ENCODE assay signal across 8 cellular contexts in the genomic region with DNA sequence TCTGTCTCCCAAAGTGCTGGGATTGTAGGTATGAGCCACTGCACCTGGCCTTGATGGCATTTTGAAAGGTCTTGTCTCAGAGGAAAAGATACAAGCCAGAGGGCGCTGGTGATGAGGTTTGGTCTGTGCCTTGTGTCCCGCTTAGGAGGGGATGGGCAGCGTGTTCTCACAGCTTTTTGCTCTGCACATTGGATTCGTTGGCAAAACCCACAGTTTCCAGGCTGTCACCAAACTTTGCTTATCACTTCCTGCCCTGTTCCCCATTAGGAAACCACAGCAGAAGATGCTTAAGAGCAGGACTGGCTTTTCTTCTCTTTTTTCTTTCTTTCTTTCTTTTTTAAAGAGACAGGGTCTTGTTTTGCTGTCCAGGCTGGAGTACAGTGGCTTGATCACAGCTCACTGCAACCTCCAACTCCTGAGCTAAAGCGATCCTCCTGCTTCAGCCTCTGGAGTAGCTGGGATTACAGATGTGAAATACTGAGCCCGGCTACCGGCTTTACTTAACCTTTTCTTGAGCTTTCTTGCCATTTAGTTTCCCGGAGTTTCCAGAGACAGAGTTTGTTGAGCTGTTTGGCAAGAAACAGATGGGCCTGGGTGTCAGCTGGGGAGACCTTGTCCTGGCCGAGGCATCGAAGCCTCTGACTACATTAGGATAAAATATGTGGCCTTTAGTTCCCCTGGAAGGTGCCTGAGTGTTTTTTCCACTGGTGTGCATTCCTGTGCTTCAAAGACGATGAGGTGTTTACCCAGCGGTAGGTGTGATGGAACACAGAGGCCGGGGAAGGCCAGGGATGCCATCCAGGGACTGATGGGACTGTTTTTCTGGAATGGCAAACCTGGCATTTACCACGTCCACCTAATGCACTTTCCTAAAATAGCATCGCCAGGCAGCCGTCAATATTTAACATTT.
DNase-seq lines count a peak whose midpoint lies in the region; ATAC-seq, FAIRE-seq and TF ChIP-seq lines count a peak whose summit lies in the region.

No MANE protein-coding gene starts in this region.

- H2AFZ ChIP-seq in OCI-LY7 (ENCODE audit: low read length) (no peak overlapping the region), H1 (ENCODE audit: low read length) (no peak overlapping the region)

- no peak overlapping the region for H2BK15ac ChIP-seq in H1 (ENCODE audit: low read length)

- H2BK120ac ChIP-seq in H1 (replicated peaks; ENCODE audit: low read depth, low read length), result no peak overlapping the region

- peak; percentile 72 for TF ChIP-seq CTCF in OCI-LY7 (conservative IDR thresholded peaks at IDR 0.05; ENCODE audit: low read length)
- TF ChIP-seq CTCF in H1 (IDR thresholded peaks at IDR 0.05; ENCODE audit: control extremely low read depth in 1 of 3, insufficient read depth in 1 of 3, low read depth in 1 of 3, low read length in 3 of 3), result peak; percentile 16 to 23 (median 23); a peak in 3 of 4 replicates
- no peak for TF ChIP-seq CTCF in dorsolateral prefrontal cortex (IDR thresholded peaks at IDR 0.05 in 54 of 56, conservative IDR thresholded peaks at IDR 0.05 in 2 of 56; ENCODE audit: low read depth in 1 of 56, partially characterized antibody in 56 of 56)

- H3K79me1 ChIP-seq in H1 (ENCODE audit: low read depth, low read length), result no peaks in the 10 kb centered on the region; the same call in 1 of the 2 replicates

- H3K9me3 ChIP-seq in OCI-LY7 (ENCODE audit: low read length) (no peaks in the 10 kb centered on the region), H1 (ENCODE audit: insufficient read depth in 2 of 2, low read depth in 1 of 2, low read length in 1 of 2) (no peaks in the 10 kb centered on the region)

- 89% methylated on average over 16 of the region's 16 CpGs; no CpG with 5 or more reads in 1 of the 2 experiments for WGBS in H1 (ENCODE audit: extremely low coverage in 1 of 2, insufficient coverage in 1 of 2, insufficient read length in 1 of 2, insufficient replicate concordance in 2 of 2, low coverage in 1 of 2, low lambda C conversion rate in 2 of 2, missing lambda C conversion rate in 1 of 2), 2 experiments

- H3K9me2 ChIP-seq in OCI-LY7 (ENCODE audit: insufficient read depth, low read length), result no peaks in the 10 kb centered on the region

- intact Hi-C loops in activated CD4-positive, alpha-beta T cell treated with anti-CD3 and anti-CD28 coated beads, Interleukin-2, amount 10 ng/mL, durations not matched to agents 24 days and 14 days (cut with micrococcal nuclease), result no loop called here
- intact Hi-C loops in OCI-LY7 (cut with micrococcal nuclease; ENCODE audit: unreplicated experiment) (loop anchor here (1.0 kb wide), 1 partner anchor 65 kb away; no protein-coding TSS in a partner anchor), dorsolateral prefrontal cortex (cut with DNase I) (no loop called here)

- H3K4me3 ChIP-seq in OCI-LY7 (ENCODE audit: low read depth, low read length, poor library complexity, severe bottlenecking), result peak overlapping the region; percentile 35
- no peak overlapping the region for H3K4me3 ChIP-seq in H1 (ENCODE audit: extremely low read depth in 1 of 4, insufficient read depth in 2 of 4, low read depth in 3 of 4, low read length in 4 of 4)
- H3K4me3 ChIP-seq in dorsolateral prefrontal cortex, result no peak overlapping the region

- H3K27me3 ChIP-seq in H1 (replicated peaks in 1 of 4; ENCODE audit: control insufficient read depth in 3 of 4, extremely low read depth in 1 of 4, insufficient read depth in 3 of 4, low read length in 3 of 4) (no peaks in the 10 kb centered on the region), dorsolateral prefrontal cortex (no peaks in the 10 kb centered on the region)

- H3K23me2 ChIP-seq in H1 (ENCODE audit: low read depth, low read length), result no peaks in the 10 kb centered on the region

- H3K4me2 ChIP-seq in OCI-LY7 (ENCODE audit: low read length) (peak overlapping the region; percentile 65), H1 (ENCODE audit: insufficient read depth in 1 of 2, low read depth in 2 of 2, low read length in 2 of 2) (no peak overlapping the region)

- H3K9ac ChIP-seq in H1 (replicated peaks in 1 of 4; ENCODE audit: extremely low read depth in 1 of 4, low read depth in 3 of 4, low read length in 3 of 4), result no peak overlapping the region

- no peak overlapping the region for H2BK20ac ChIP-seq in H1 (ENCODE audit: low read length)

- no peaks in the 10 kb centered on the region for H3K27me3 Mint-ChIP-seq in activated CD4-positive, alpha-beta T cell treated with anti-CD3 and anti-CD28 coated beads, Interleukin-2, amount 10 ng/mL, durations not matched to agents 24 days and 14 days

- POLR2A ChIA-PET in OCI-LY7 (lab: Charles Lee) (interaction anchor here (0.6 to 0.7 kb wide), 2 partner anchors 49 to 157 kb away, joined by 3 read pairs; no protein-coding TSS in a partner anchor), H1 (lab: Charles Lee; ENCODE audit: partially characterized antibody) (interaction anchor here (1.3 to 1.5 kb wide), 2 partner anchors 10 to 30 kb away, joined by 4 to 6 read pairs; no protein-coding TSS in a partner anchor)

- DNase-seq in activated CD4-positive, alpha-beta T cell treated with anti-CD3 and anti-CD28 coated beads, Interleukin-2, amount 10 ng/mL, durations not matched to agents 24 days and 14 days, result peak; percentile 84
- DNase-seq in activated CD4-positive, alpha-beta T cell treated with anti-CD3 and anti-CD28 coated beads for 1 hour, result no peak
- peak; percentile 70 for DNase-seq in OCI-LY7 (ENCODE audit: low spot score)
- DNase-seq in H1 (ENCODE audit: low read depth in 1 of 2, low spot score in 2 of 2), result no peak
- DNase-seq in stimulated activated effector memory CD8-positive, alpha-beta T cell treated with anti-CD3 and anti-CD28 coated beads, Interleukin-12 subunit alpha, Interleukin-12 subunit beta, amount 100 ng/mL, for 72 hours (ENCODE audit: low spot score in 2 of 2), result no peak
- DNase-seq in RCC 7860 (ENCODE audit: low spot score), result no peak
- no peak for DNase-seq in NCI-H446 (lab: John Stamatoyannopoulos, UW)
- no peak for DNase-seq in dorsolateral prefrontal cortex

- no peak overlapping the region for H4K5ac ChIP-seq in H1 (ENCODE audit: insufficient read length, low read depth, low read length)

- H3K9me3 Mint-ChIP-seq in activated CD4-positive, alpha-beta T cell treated with anti-CD3 and anti-CD28 coated beads, Interleukin-2, amount 10 ng/mL, durations not matched to agents 24 days and 14 days, result no peaks in the 10 kb centered on the region
- H3K9me3 Mint-ChIP-seq in stimulated activated effector memory CD8-positive, alpha-beta T cell treated with anti-CD3 and anti-CD28 coated beads, Interleukin-12 subunit alpha, Interleukin-12 subunit beta, amount 100 ng/mL, for 72 hours, result no peaks in the 10 kb centered on the region

- no TSS peak for BruUV-seq in OCI-LY7 (replicated peaks; lab: Mats Ljungman, UMichigan)

- no peak overlapping the region for H4K8ac ChIP-seq in H1 (ENCODE audit: extremely low read depth, insufficient read depth, low read length)

- no peak overlapping the region for H2BK5ac ChIP-seq in H1 (ENCODE audit: low read depth, low read length)

- no peak overlapping the region for H2BK12ac ChIP-seq in H1 (ENCODE audit: low read depth, low read length)

- TF ChIP-seq EP300 in H1 (IDR thresholded peaks at IDR 0.05; ENCODE audit: borderline replicate concordance in 1 of 2, low read depth in 2 of 2, low read length in 2 of 2), result no peak

- H3K18ac ChIP-seq in H1 (ENCODE audit: extremely low read depth, low read length), result no peak overlapping the region

- no peaks in the 10 kb centered on the region for H4K20me1 ChIP-seq in OCI-LY7 (ENCODE audit: insufficient read depth, low read length)
- H4K20me1 ChIP-seq in H1 (replicated peaks in 1 of 2; ENCODE audit: control insufficient read depth in 1 of 2, insufficient read depth in 2 of 2, low read length in 2 of 2), result peaks cover 0 to 8% of the 10 kb centered on the region in 2 experiments

- no peak overlapping the region for H3K14ac ChIP-seq in H1 (ENCODE audit: insufficient read length)

- ATAC-seq in stimulated activated effector memory CD8-positive, alpha-beta T cell treated with anti-CD3 and anti-CD28 coated beads, Interleukin-12 subunit alpha, Interleukin-12 subunit beta, amount 100 ng/mL, for 72 hours, result peak; percentile 40

- H3K36me3 ChIP-seq in OCI-LY7 (ENCODE audit: insufficient read depth, low read length) (peaks cover 91% of the 10 kb centered on the region), H1 (ENCODE audit: control insufficient read depth in 2 of 4, insufficient read depth in 4 of 4, low read length in 3 of 4) (peaks cover 7 to 31% (median 17%) of the 10 kb centered on the region in 4 experiments; a peak in 6 of 8 replicates)

- no peak for TF ChIP-seq POLR2A in H1 (IDR thresholded peaks at IDR 0.05; ENCODE audit: control extremely low read depth in 1 of 2, low read depth in 2 of 2, low read length in 2 of 2)

- H3K79me2 ChIP-seq in OCI-LY7 (ENCODE audit: insufficient read depth, low read depth, low read length) (no peaks in the 10 kb centered on the region), H1 (ENCODE audit: control insufficient read depth in 1 of 2, insufficient read depth in 2 of 2, low read length in 2 of 2) (peaks cover 0 to 4% of the 10 kb centered on the region in 2 experiments; a peak in 2 of 4 replicates)

- H2AK5ac ChIP-seq in H1 (ENCODE audit: low read depth, low read length), result no peak overlapping the region

- FAIRE-seq in H1 (lab: Jason Lieb, UNC), result no peak
- no peak for FAIRE-seq in RCC 7860 (lab: Jason Lieb, UNC)

- H3K23ac ChIP-seq in H1 (ENCODE audit: insufficient read length), result no peak overlapping the region

- H3K27ac Mint-ChIP-seq in activated CD4-positive, alpha-beta T cell treated with anti-CD3 and anti-CD28 coated beads, Interleukin-2, amount 10 ng/mL, durations not matched to agents 24 days and 14 days, result peak overlapping the region; percentile 67
- H3K27ac Mint-ChIP-seq in stimulated activated effector memory CD8-positive, alpha-beta T cell treated with anti-CD3 and anti-CD28 coated beads, Interleukin-12 subunit alpha, Interleukin-12 subunit beta, amount 100 ng/mL, for 72 hours, result peak overlapping the region; percentile 52

- no peak overlapping the region for H3K56ac ChIP-seq in H1 (replicated peaks; ENCODE audit: insufficient read length, low read depth, low read length)

- peaks cover 49% of the 10 kb centered on the region for H3K36me3 Mint-ChIP-seq in activated CD4-positive, alpha-beta T cell treated with anti-CD3 and anti-CD28 coated beads, Interleukin-2, amount 10 ng/mL, durations not matched to agents 24 days and 14 days (ENCODE audit: low read depth)
- H3K36me3 Mint-ChIP-seq in stimulated activated effector memory CD8-positive, alpha-beta T cell treated with anti-CD3 and anti-CD28 coated beads, Interleukin-12 subunit alpha, Interleukin-12 subunit beta, amount 100 ng/mL, for 72 hours, result peaks cover 91% of the 10 kb centered on the region

- CTCF ChIA-PET in OCI-LY7 (lab: Charles Lee; ENCODE audit: unreplicated experiment) (interaction anchor here (1.0 kb wide), 1 partner anchor 62 kb away, joined by 3 read pairs; no protein-coding TSS in a partner anchor), H1 (lab: Charles Lee; ENCODE audit: partially characterized antibody) (interaction anchor here (0.6 to 2.6 kb wide), 9 partner anchors 9 to 1121 kb away, joined by 3 to 10 read pairs (median 4); no protein-coding TSS in a partner anchor)

- H3K4me3 Mint-ChIP-seq in activated CD4-positive, alpha-beta T cell treated with anti-CD3 and anti-CD28 coated beads, Interleukin-2, amount 10 ng/mL, durations not matched to agents 24 days and 14 days, result peak overlapping the region; percentile 30
- H3K4me3 Mint-ChIP-seq in stimulated activated effector memory CD8-positive, alpha-beta T cell treated with anti-CD3 and anti-CD28 coated beads, Interleukin-12 subunit alpha, Interleukin-12 subunit beta, amount 100 ng/mL, for 72 hours, result no peak overlapping the region

- H3K27ac ChIP-seq in OCI-LY7 (ENCODE audit: low read depth, low read length, poor library complexity, severe bottlenecking) (peak overlapping the region; percentile 64), H1 (ENCODE audit: low read depth, low read length) (no peak overlapping the region), dorsolateral prefrontal cortex (no peak overlapping the region)

- peaks cover 38% of the 10 kb centered on the region for H3K4me1 ChIP-seq in OCI-LY7 (ENCODE audit: insufficient read depth, low read length, poor library complexity, severe bottlenecking)
- no peaks in the 10 kb centered on the region for H3K4me1 ChIP-seq in H1 (replicated peaks in 1 of 4; ENCODE audit: control insufficient read depth in 3 of 4, insufficient read depth in 4 of 4, low read length in 3 of 4)

- peaks cover 32% of the 10 kb centered on the region for H3K4me1 Mint-ChIP-seq in activated CD4-positive, alpha-beta T cell treated with anti-CD3 and anti-CD28 coated beads, Interleukin-2, amount 10 ng/mL, durations not matched to agents 24 days and 14 days
- H3K4me1 Mint-ChIP-seq in stimulated activated effector memory CD8-positive, alpha-beta T cell treated with anti-CD3 and anti-CD28 coated beads, Interleukin-12 subunit alpha, Interleukin-12 subunit beta, amount 100 ng/mL, for 72 hours, result peaks cover 22% of the 10 kb centered on the region

- TF ChIP-seq RAD21 in H1 (IDR thresholded peaks at IDR 0.05 in 1 of 2, conservative IDR thresholded peaks at IDR 0.05 in 1 of 2; ENCODE audit: low read depth in 2 of 2, low read length in 2 of 2), result peak in 1 of 2 experiments; percentile 25; a peak in 1 of 4 replicates

- H4K91ac ChIP-seq in H1 (replicated peaks; ENCODE audit: insufficient read length, low read length), result no peak overlapping the region

- no peak overlapping the region for H3K4ac ChIP-seq in H1 (replicated peaks; ENCODE audit: insufficient read length, low read depth, low read length)

Comparison
In these comparisons a context has a peak if more than half of its experiments do, and no peak if none do; other contexts are left out.
1. DNase-seq: peak in activated CD4-positive, alpha-beta T cell treated with anti-CD3 and anti-CD28 coated beads, Interleukin-2, amount 10 ng/mL, durations not matched to agents 24 days and 14 days (single experiment) and OCI-LY7 (single experiment); none in activated CD4-positive, alpha-beta T cell treated with anti-CD3 and anti-CD28 coated beads for 1 hour (single experiment), H1 (0 of 2), stimulated activated effector memory CD8-positive, alpha-beta T cell treated with anti-CD3 and anti-CD28 coated beads, Interleukin-12 subunit alpha, Interleukin-12 subunit beta, amount 100 ng/mL, for 72 hours (0 of 2), RCC 7860 (single experiment), NCI-H446 (0 of 2) and dorsolateral prefrontal cortex (0 of 10).
2. CTCF ChIP-seq: peak in OCI-LY7 (single experiment) and H1 (3 of 3); none in dorsolateral prefrontal cortex (0 of 56).